8 cellular contexts compared by ENCODE assay signal in genomic region chr16:46690281-46691178, GRCh38.
A peak's percentile ranks its signal among the peaks of the same experiment; 100 is the strongest.
DNase-seq lines count a peak whose midpoint lies in the region; ATAC-seq and TF ChIP-seq lines count a peak whose summit lies in the region.

No MANE protein-coding gene starts in this region.

- peak overlapping the region; percentile 75 for H3K27ac ChIP-seq in VCaP

- DNase-seq in NCI-H82 (lab: John Stamatoyannopoulos, UW): peak; percentile 13
- no peak for DNase-seq in NCI-H82 treated with DMSO at 0.1 percent for 48 hours (lab: John Stamatoyannopoulos, UW; ENCODE audit: unreplicated experiment)
- peak; percentile 59 for DNase-seq in superior temporal gyrus (ENCODE audit: extremely low spot score)
- DNase-seq in HCEC 1CT: no peak
- DNase-seq in NCI-H1930 (lab: John Stamatoyannopoulos, UW): no peak

- H3K4me3 ChIP-seq in iPS-11a (ENCODE audit: low read depth, low read length): peak overlapping the region; percentile 96

- TF ChIP-seq CTCF in VCaP (conservative IDR thresholded peaks at IDR 0.05): peak; percentile 21

- no peak for ATAC-seq in HG03159 (IDR thresholded peaks at IDR 0.05; ENCODE audit: unreplicated experiment)

Comparison
In these comparisons a context has a peak if more than half of its experiments do, and no peak if none do; other contexts are left out.
1. DNase-seq: peak in NCI-H82 (single experiment) and superior temporal gyrus (single experiment); none in NCI-H82 treated with DMSO at 0.1 percent for 48 hours (single experiment), HCEC 1CT (single experiment) and NCI-H1930 (0 of 2).